8 cellular contexts compared by ENCODE assay signal in genomic region chr1:193031431-193031830, GRCh38. TPM values are rescaled to one million over a fixed set of nuclear protein-coding genes. Genes with fewer than 3 reads are reported as not detected.
A peak's percentile ranks its signal among the peaks of the same experiment; 100 is the strongest.
DNase-seq lines count a peak whose midpoint lies in the region; ATAC-seq and TF ChIP-seq lines count a peak whose summit lies in the region.

No MANE protein-coding gene starts in this region.

- TF ChIP-seq POLR2A in NB4 (IDR thresholded peaks at IDR 0.05; ENCODE audit: extremely low read depth, insufficient read length), result no peak

- ATAC-seq in GM18868 (IDR thresholded peaks at IDR 0.05; ENCODE audit: unreplicated experiment), result peak; percentile 71

- peaks cover 17% of the 10 kb centered on the region for H3K36me3 Mint-ChIP-seq in T-helper 2 cell treated with Interferon-gamma antibody and Interleukin-4, amounts not matched to agents 5 μg/mL and 100 μg/mL, for 36 hours (ENCODE audit: low read depth)
- peaks cover 27% of the 10 kb centered on the region for H3K36me3 Mint-ChIP-seq in activated naive CD8-positive, alpha-beta T cell treated with anti-CD3 and anti-CD28 coated beads for 36 hours

- H3K4me3 Mint-ChIP-seq in T-helper 2 cell treated with Interferon-gamma antibody and Interleukin-4, amounts not matched to agents 5 μg/mL and 100 μg/mL, for 36 hours, result no peak overlapping the region
- H3K4me3 Mint-ChIP-seq in activated naive CD8-positive, alpha-beta T cell treated with anti-CD3 and anti-CD28 coated beads for 36 hours, result no peak overlapping the region

- H3K9me3 Mint-ChIP-seq in T-helper 2 cell treated with Interferon-gamma antibody and Interleukin-4, amounts not matched to agents 5 μg/mL and 100 μg/mL, for 36 hours, result no peaks in the 10 kb centered on the region
- no peaks in the 10 kb centered on the region for H3K9me3 Mint-ChIP-seq in activated naive CD8-positive, alpha-beta T cell treated with anti-CD3 and anti-CD28 coated beads for 36 hours

- H3K4me3 ChIP-seq in NB4 (ENCODE audit: low read depth, low read length) (no peak overlapping the region), epithelial cell of esophagus (ENCODE audit: low read length) (no peak overlapping the region)

- peaks cover 15% of the 10 kb centered on the region for H3K4me1 Mint-ChIP-seq in T-helper 2 cell treated with Interferon-gamma antibody and Interleukin-4, amounts not matched to agents 5 μg/mL and 100 μg/mL, for 36 hours (ENCODE audit: low read depth)
- peaks cover 17% of the 10 kb centered on the region for H3K4me1 Mint-ChIP-seq in activated naive CD8-positive, alpha-beta T cell treated with anti-CD3 and anti-CD28 coated beads for 36 hours

- no peaks in the 10 kb centered on the region for H3K27me3 Mint-ChIP-seq in T-helper 2 cell treated with Interferon-gamma antibody and Interleukin-4, amounts not matched to agents 5 μg/mL and 100 μg/mL, for 36 hours (ENCODE audit: low read depth)
- H3K27me3 Mint-ChIP-seq in activated naive CD8-positive, alpha-beta T cell treated with anti-CD3 and anti-CD28 coated beads for 36 hours, result no peaks in the 10 kb centered on the region

- peak; percentile 27 for DNase-seq in A172 (ENCODE audit: low spot score)
- DNase-seq in NB4 (ENCODE audit: low read depth), result peak; percentile 19
- DNase-seq in epithelial cell of esophagus (ENCODE audit: low read depth), result peak; percentile 22
- no peak for DNase-seq in stimulated activated CD8-positive, alpha-beta memory T cell treated with anti-CD3 and anti-CD28 coated beads, Interleukin-4, amount 100 ng/mL, for 48 hours
- DNase-seq in T-helper 2 cell treated with Interferon-gamma antibody and Interleukin-4, amounts not matched to agents 5 μg/mL and 100 μg/mL, for 36 hours (ENCODE audit: low spot score), result no peak
- no peak for DNase-seq in activated naive CD8-positive, alpha-beta T cell treated with anti-CD3 and anti-CD28 coated beads for 36 hours
- no peak for DNase-seq in activated naive CD4-positive, alpha-beta T cell treated with anti-CD3 and anti-CD28 coated beads, Interleukin-2, amount 50 U/mL, for 16 hours

- no peak overlapping the region for H3K27ac Mint-ChIP-seq in T-helper 2 cell treated with Interferon-gamma antibody and Interleukin-4, amounts not matched to agents 5 μg/mL and 100 μg/mL, for 36 hours
- H3K27ac Mint-ChIP-seq in activated naive CD8-positive, alpha-beta T cell treated with anti-CD3 and anti-CD28 coated beads for 36 hours, result no peak overlapping the region

- TF ChIP-seq CTCF in NB4 (IDR thresholded peaks at IDR 0.05; ENCODE audit: low read depth, low read length) (no peak), epithelial cell of esophagus (IDR thresholded peaks at IDR 0.05; ENCODE audit: insufficient read depth, low read depth, low read length, missing control alignments) (no peak)

RNA-seq across cellular contexts. Expression of gene UCHL5, which starts 27.7 kb away (rescaled TPM):
- 49.3 and 53.8 TPM in 2 replicates for total RNA-seq in A172 (2014; rRNA removed; shearing (Covaris generic))
- total RNA-seq in activated naive CD8-positive, alpha-beta T cell treated with anti-CD3 and anti-CD28 coated beads for 36 hours, result 100 to 1,000 TPM; 118 to 129 TPM

RNA-seq across cellular contexts. Expression of gene RO60, which starts 28.0 kb away (rescaled TPM):
- total RNA-seq in A172 (2014; rRNA removed; shearing (Covaris generic)), result 121 and 130 TPM in 2 replicates
- 10 to 100 TPM; 58.2 to 62.0 TPM for total RNA-seq in activated naive CD8-positive, alpha-beta T cell treated with anti-CD3 and anti-CD28 coated beads for 36 hours

Comparison
In these comparisons a context has a peak if more than half of its experiments do, and no peak if none do; other contexts are left out.
1. DNase-seq: peak in A172 (single experiment), NB4 (single experiment) and epithelial cell of esophagus (single experiment); none in stimulated activated CD8-positive, alpha-beta memory T cell treated with anti-CD3 and anti-CD28 coated beads, Interleukin-4, amount 100 ng/mL, for 48 hours (single experiment), T-helper 2 cell treated with Interferon-gamma antibody and Interleukin-4, amounts not matched to agents 5 μg/mL and 100 μg/mL, for 36 hours (single experiment), activated naive CD8-positive, alpha-beta T cell treated with anti-CD3 and anti-CD28 coated beads for 36 hours (single experiment) and activated naive CD4-positive, alpha-beta T cell treated with anti-CD3 and anti-CD28 coated beads, Interleukin-2, amount 50 U/mL, for 16 hours (single experiment).